8 cellular contexts compared by ENCODE assay signal in genomic region chr2:12856934-12857660, GRCh38.
DNase-seq lines count a peak whose midpoint lies in the region; ATAC-seq lines count a peak whose summit lies in the region.

No MANE protein-coding gene starts in this region.

- H3K27ac ChIP-seq in caudate nucleus (ENCODE audit: low read depth, low read length): no peak overlapping the region

- ATAC-seq in activated T-cell treated with anti-CD3 and anti-CD28 coated beads, Interleukin-2, amount 50 U/mL, for 72 hours (replicated peaks in 1 of 2): peak; percentile 78 to 83
- ATAC-seq in stimulated activated naive B cell treated with anti-CD40 and anti-IgM and Interleukin-4, amounts not matched to agents 10 μg/mL and 1 μg/mL and 100 μg/mL, for 72 hours (replicated peaks): peak; percentile 95
- ATAC-seq in HG02763 (IDR thresholded peaks at IDR 0.05; ENCODE audit: unreplicated experiment): no peak

- peaks cover 14% of the 10 kb centered on the region for H3K4me1 Mint-ChIP-seq in activated T-cell treated with anti-CD3 and anti-CD28 coated beads, Interleukin-2, amount 50 U/mL, for 72 hours (ENCODE audit: low read depth)
- peaks cover 8 to 16% of the 10 kb centered on the region in 2 donors for H3K4me1 Mint-ChIP-seq in stimulated activated naive B cell treated with anti-CD40 and anti-IgM and Interleukin-4, amounts not matched to agents 10 μg/mL and 1 μg/mL and 100 μg/mL, for 72 hours

- no peaks in the 10 kb centered on the region for H3K27me3 Mint-ChIP-seq in activated T-cell treated with anti-CD3 and anti-CD28 coated beads, Interleukin-2, amount 50 U/mL, for 72 hours (ENCODE audit: low read depth)
- H3K27me3 Mint-ChIP-seq in stimulated activated naive B cell treated with anti-CD40 and anti-IgM and Interleukin-4, amounts not matched to agents 10 μg/mL and 1 μg/mL and 100 μg/mL, for 72 hours: peaks cover 0 to 6% of the 10 kb centered on the region in 2 donors

- no peaks in the 10 kb centered on the region for H3K9me3 Mint-ChIP-seq in activated T-cell treated with anti-CD3 and anti-CD28 coated beads, Interleukin-2, amount 50 U/mL, for 72 hours
- peaks cover 4 to 6% of the 10 kb centered on the region in 2 donors for H3K9me3 Mint-ChIP-seq in stimulated activated naive B cell treated with anti-CD40 and anti-IgM and Interleukin-4, amounts not matched to agents 10 μg/mL and 1 μg/mL and 100 μg/mL, for 72 hours

- H3K4me3 Mint-ChIP-seq in activated T-cell treated with anti-CD3 and anti-CD28 coated beads, Interleukin-2, amount 50 U/mL, for 72 hours: no peak overlapping the region
- H3K4me3 Mint-ChIP-seq in stimulated activated naive B cell treated with anti-CD40 and anti-IgM and Interleukin-4, amounts not matched to agents 10 μg/mL and 1 μg/mL and 100 μg/mL, for 72 hours: no peak overlapping the region

- H3K36me3 Mint-ChIP-seq in activated T-cell treated with anti-CD3 and anti-CD28 coated beads, Interleukin-2, amount 50 U/mL, for 72 hours (ENCODE audit: insufficient read depth in 2 of 2): peaks cover 2 to 6% of the 10 kb centered on the region in 2 donors
- no peaks in the 10 kb centered on the region for H3K36me3 Mint-ChIP-seq in stimulated activated naive B cell treated with anti-CD40 and anti-IgM and Interleukin-4, amounts not matched to agents 10 μg/mL and 1 μg/mL and 100 μg/mL, for 72 hours

- no peak overlapping the region for H3K27ac Mint-ChIP-seq in activated T-cell treated with anti-CD3 and anti-CD28 coated beads, Interleukin-2, amount 50 U/mL, for 72 hours
- no peak overlapping the region for H3K27ac Mint-ChIP-seq in stimulated activated naive B cell treated with anti-CD40 and anti-IgM and Interleukin-4, amounts not matched to agents 10 μg/mL and 1 μg/mL and 100 μg/mL, for 72 hours

- peak in 1 of 2 donors; percentile 6 for DNase-seq in activated T-cell treated with anti-CD3 and anti-CD28 coated beads, Interleukin-2, amount 50 U/mL, for 72 hours
- no peak for DNase-seq in activated T-cell treated with anti-CD3 and anti-CD28 coated beads for 4 hours
- DNase-seq in SIG-M5 treated with dmso at 0.1 percent for 504 hours (lab: John Stamatoyannopoulos, UW; ENCODE audit: unreplicated experiment): peak; percentile 52
- peak; percentile 73 for DNase-seq in dedifferentiated amniotic fluid mesenchymal stem cell (ENCODE audit: extremely low spot score)
- DNase-seq in stimulated activated naive B cell treated with anti-CD40 and anti-IgM and Interleukin-4, amounts not matched to agents 10 μg/mL and 1 μg/mL and 100 μg/mL, for 72 hours: no peak
- DNase-seq in stimulated activated CD4-positive, alpha-beta T cell treated with anti-CD3 and anti-CD28 coated beads, Interleukin-2, amount 100 ng/mL, for 48 hours: no peak
- no peak for DNase-seq in caudate nucleus (lab: John Stamatoyannopoulos, UW)

Comparison
In these comparisons a context has a peak if more than half of its experiments do, and no peak if none do; other contexts are left out.
1. DNase-seq: peak in SIG-M5 treated with dmso at 0.1 percent for 504 hours (single experiment) and dedifferentiated amniotic fluid mesenchymal stem cell (single experiment); none in activated T-cell treated with anti-CD3 and anti-CD28 coated beads for 4 hours (single experiment), stimulated activated naive B cell treated with anti-CD40 and anti-IgM and Interleukin-4, amounts not matched to agents 10 μg/mL and 1 μg/mL and 100 μg/mL, for 72 hours (single experiment), stimulated activated CD4-positive, alpha-beta T cell treated with anti-CD3 and anti-CD28 coated beads, Interleukin-2, amount 100 ng/mL, for 48 hours (0 of 2) and caudate nucleus (0 of 61).